1 cellular context compared by ENCODE assay signal in genomic region chr5:73591698-73592501, GRCh38.
A peak's percentile ranks its signal among the peaks of the same experiment; 100 is the strongest.
TF ChIP-seq lines count a peak whose summit lies in the region.

No MANE protein-coding gene starts in this region.

TF ChIP-seq in SK-N-SH treated with all-trans-retinoic acid at 6 μM for 48 hours, 23 proteins besides CTCF, POLR2A, EP300 and RAD21 (continued from another document):
- peak; percentile 68 for TF ChIP-seq TSHZ2 (CRISPR knock-in tag; IDR thresholded peaks at IDR 0.05)
TF ChIP-seq in SK-N-SH treated with all-trans-retinoic acid at 6 μM for 48 hours: peak in this region for 7.
